Comparison of ENCODE assay signal across 27 cellular contexts in the genomic region with DNA sequence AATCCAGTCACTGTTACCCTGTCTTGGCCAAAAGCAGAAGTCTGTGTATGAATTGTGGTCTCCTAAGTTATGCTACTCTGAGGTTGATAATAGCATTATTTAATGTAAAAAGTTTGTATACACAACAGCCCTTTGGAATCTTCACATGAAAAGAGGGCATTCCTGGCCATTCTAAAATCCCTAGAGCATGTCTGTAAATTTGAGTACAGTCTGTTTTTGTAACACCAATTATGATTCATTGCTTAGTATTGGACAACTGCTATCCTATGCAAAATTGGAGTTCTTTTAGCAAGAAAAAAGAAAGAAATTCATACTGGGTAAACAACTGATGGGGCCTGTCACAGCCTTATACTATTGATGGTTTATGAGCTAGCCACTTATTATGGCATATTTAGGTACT. TPM values are rescaled to one million over a fixed set of nuclear protein-coding genes. Genes with fewer than 3 reads are reported as not detected.
DNase-seq lines count a peak whose midpoint lies in the region; ATAC-seq, FAIRE-seq and TF ChIP-seq lines count a peak whose summit lies in the region.
"Had no signal": no experiment of that assay in that cellular context is flagged by ENCODE, and none has a peak within 500 bp of the region (broad histone marks: within the 10 kb centered on the region; RNA-seq: fewer than 3 reads in every experiment).

No MANE protein-coding gene starts in this region.

- TF ChIP-seq CTCF in AG09319 (IDR thresholded peaks at IDR 0.05; ENCODE audit: low read depth, low read length) (no peak), osteocyte (IDR thresholded peaks at IDR 0.05) (no peak)

- H3K4me3 Mint-ChIP-seq in osteocyte (ENCODE audit: unreplicated experiment), result no peak overlapping the region
- H3K4me3 Mint-ChIP-seq: activated B cell treated with CpG ODN at 0.5 μM for 24 hours; activated naive CD8-positive, alpha-beta T cell; activated T-helper 17 cell treated with anti-CD3 and anti-CD28 coated beads, Interleukin-2, amount 50 U/mL, for 72 hours had no signal

- H3K27ac Mint-ChIP-seq in osteocyte (ENCODE audit: unreplicated experiment), result peak overlapping the region; percentile 25
- H3K27ac Mint-ChIP-seq: activated B cell treated with CpG ODN at 0.5 μM for 24 hours; activated naive CD8-positive, alpha-beta T cell had no signal

- peaks cover 65% of the 10 kb centered on the region for H3K36me3 Mint-ChIP-seq in osteocyte (ENCODE audit: unreplicated experiment)

- H3K9me3 Mint-ChIP-seq in osteocyte (ENCODE audit: unreplicated experiment), result peaks cover 21% of the 10 kb centered on the region

- H3K4me1 Mint-ChIP-seq in osteocyte (ENCODE audit: unreplicated experiment), result peaks cover 20% of the 10 kb centered on the region
- H3K4me1 Mint-ChIP-seq: activated B cell treated with CpG ODN at 0.5 μM for 24 hours had no signal

- no peaks in the 10 kb centered on the region for H3K27me3 Mint-ChIP-seq in osteocyte (ENCODE audit: unreplicated experiment)
- H3K27me3 Mint-ChIP-seq: activated B cell treated with CpG ODN at 0.5 μM for 24 hours; activated naive CD8-positive, alpha-beta T cell; activated T-helper 17 cell treated with anti-CD3 and anti-CD28 coated beads, Interleukin-2, amount 50 U/mL, for 72 hours had no signal

- no peak for ATAC-seq in GM19351 (IDR thresholded peaks at IDR 0.05; ENCODE audit: unreplicated experiment)
- ATAC-seq: activated T-helper 17 cell treated with anti-CD3 and anti-CD28 coated beads, Interleukin-2, amount 50 U/mL, for 72 hours; mucosa of descending colon; sciatic nerve had no signal

- FAIRE-seq in GM19239 (lab: Jason Lieb, UNC), result no peak
- FAIRE-seq: A204.1, GM12891, islet of Langerhans had no signal

- DNase-seq in AG09319 (ENCODE audit: extremely low read depth, low read depth), result peak; percentile 52
- DNase-seq in M059J (ENCODE audit: low read depth), result peak; percentile 34
- peak; percentile 80 for DNase-seq in dedifferentiated amniotic fluid mesenchymal stem cell (ENCODE audit: extremely low spot score)
- DNase-seq in osteocyte (ENCODE audit: extremely low spot score, unreplicated experiment), result no peak
- DNase-seq in NCI-H82 treated with DMSO at 0.1 percent for 48 hours (lab: John Stamatoyannopoulos, UW; ENCODE audit: unreplicated experiment), result no peak
- no peak for DNase-seq in GM19239 (ENCODE audit: insufficient read length, low spot score)
- no peak for DNase-seq in GM03348 (ENCODE audit: low spot score)
- DNase-seq: activated B cell treated with CpG ODN at 0.5 μM for 24 hours; activated CD4-positive, alpha-beta T cell treated with anti-CD3 and anti-CD28 coated beads, Interleukin-2, amount 50 U/mL, for 4 hours; activated CD8-positive, alpha-beta memory T cell treated with anti-CD3 and anti-CD28 coated beads, Interleukin-2, amount 50 U/mL, for 4 hours; cerebellar nuclear complex; COR-L47; DMS79 treated with DMSO at 0.1 percent for 48 hours; hypothalamus; left ventricle myocardium superior; mucosa of descending colon; NCI-H1417 treated with DMSO at 0.1 percent for 48 hours; NCI-H446; NCI-H82; posterior cingulate gyrus had no signal

RNA-seq across cellular contexts. Expression of gene CUTC, which starts 10.2 kb away (rescaled TPM):
- 14.4 and 29.5 TPM in 2 replicates for total RNA-seq in M059J (2014; rRNA removed; shearing (Covaris generic))
- 16.6 and 18.7 TPM in 2 replicates for total RNA-seq in osteocyte

RNA-seq across cellular contexts. Expression of gene COX15, which starts 10.3 kb away (rescaled TPM):
- total RNA-seq in M059J (2014; rRNA removed; shearing (Covaris generic)), result 27.8 and 35.7 TPM in 2 replicates
- 29.4 and 35.8 TPM in 2 replicates for total RNA-seq in osteocyte

RNA-seq across cellular contexts. Expression of gene ABCC2, which starts 40.2 kb away (rescaled TPM):
- total RNA-seq in M059J (2014; rRNA removed; shearing (Covaris generic)), result 0.52 and 6.1 TPM in 2 replicates
- total RNA-seq in osteocyte, result 0.24 and 0.39 TPM in 2 replicates

Comparison
In these comparisons a context has a peak if more than half of its experiments do, and no peak if none do; other contexts are left out.
1. DNase-seq: peak in AG09319 (single experiment), M059J (single experiment) and dedifferentiated amniotic fluid mesenchymal stem cell (single experiment); none in osteocyte (single experiment), NCI-H82 treated with DMSO at 0.1 percent for 48 hours (single experiment), GM19239 (single experiment) and GM03348 (single experiment).